Comparison of ENCODE assay signal across 24 cellular contexts in the genomic region with DNA sequence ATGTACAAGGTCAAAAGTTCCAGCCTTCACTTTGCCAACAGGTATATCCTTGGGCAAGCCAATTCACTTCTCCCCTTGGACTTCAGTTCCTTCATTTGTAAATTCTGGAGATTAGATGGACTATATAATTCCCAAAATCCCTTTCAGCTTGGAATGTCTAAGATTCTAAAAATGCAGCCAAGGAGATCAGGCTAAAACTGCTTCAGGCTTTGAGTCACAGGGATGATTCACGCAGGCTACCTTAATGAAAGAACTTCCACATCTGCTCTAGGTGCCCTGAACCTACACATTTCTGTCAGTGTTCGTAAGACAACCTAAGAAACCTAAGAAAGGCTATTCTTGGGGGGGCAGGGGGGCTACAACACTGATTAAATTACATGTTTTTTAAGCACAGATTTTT. TPM values are rescaled to one million over a fixed set of nuclear protein-coding genes. Genes with fewer than 3 reads are reported as not detected.
DNase-seq lines count a peak whose midpoint lies in the region; ATAC-seq and TF ChIP-seq lines count a peak whose summit lies in the region.
"Had no signal": no experiment of that assay in that cellular context is flagged by ENCODE, and none has a peak within 500 bp of the region (broad histone marks: within the 10 kb centered on the region; RNA-seq: fewer than 3 reads in every experiment).

No MANE protein-coding gene starts in this region.

- no peaks in the 10 kb centered on the region for H3F3A ChIP-seq in smooth muscle cell (ENCODE audit: low read depth)

- H3K79me2 ChIP-seq in smooth muscle cell (ENCODE audit: low read depth) = no peaks in the 10 kb centered on the region

- H3K36me3 ChIP-seq in SJSA1 (no peaks in the 10 kb centered on the region), esophagus muscularis mucosa (no peaks in the 10 kb centered on the region), smooth muscle cell (ENCODE audit: low read depth) (no peaks in the 10 kb centered on the region)
- H3K36me3 ChIP-seq: tibial artery had no signal

- no peak overlapping the region for H3K4me3 Mint-ChIP-seq in HFFc6
- H3K4me3 Mint-ChIP-seq in activated T-helper 17 cell treated with anti-CD3 and anti-CD28 coated beads, Interleukin-2, amount 50 U/mL, for 72 hours = no peak overlapping the region
- H3K4me3 Mint-ChIP-seq: neural crest cell had no signal

- H3K4me1 ChIP-seq in SJSA1 (replicated peaks) (peaks cover 17% of the 10 kb centered on the region), esophagus muscularis mucosa (no peaks in the 10 kb centered on the region), smooth muscle cell (ENCODE audit: low read depth) (peaks cover 9% of the 10 kb centered on the region)
- H3K4me1 ChIP-seq: tibial artery had no signal

- H3K27ac ChIP-seq in SJSA1 (peak overlapping the region; percentile 39; the same call in 1 of the 2 replicates), esophagus muscularis mucosa (replicated peaks in 1 of 4) (no peak overlapping the region), smooth muscle cell (ENCODE audit: low read depth) (peak overlapping the region; percentile 85)
- H3K27ac ChIP-seq: skin epidermis, tibial artery, VCaP had no signal

- H3K36me3 Mint-ChIP-seq in HFFc6 (ENCODE audit: low read depth) = no peaks in the 10 kb centered on the region
- no peaks in the 10 kb centered on the region for H3K36me3 Mint-ChIP-seq in activated T-helper 17 cell treated with anti-CD3 and anti-CD28 coated beads, Interleukin-2, amount 50 U/mL, for 72 hours (ENCODE audit: low read depth)

- 88% methylated on average over 2 of the region's 2 CpGs for WGBS in esophagus muscularis mucosa
- 28% methylated on average over 2 of the region's 2 CpGs for WGBS in smooth muscle cell (ENCODE audit: low lambda C conversion rate)

- H3K9me3 Mint-ChIP-seq in HFFc6 = no peaks in the 10 kb centered on the region
- no peaks in the 10 kb centered on the region for H3K9me3 Mint-ChIP-seq in activated T-helper 17 cell treated with anti-CD3 and anti-CD28 coated beads, Interleukin-2, amount 50 U/mL, for 72 hours
- H3K9me3 Mint-ChIP-seq: neural crest cell had no signal

- H3K9me3 ChIP-seq in SJSA1 (replicated peaks) = peaks cover 2% of the 10 kb centered on the region; the same call in 1 of the 2 replicates
- no peaks in the 10 kb centered on the region for H3K9me3 ChIP-seq in esophagus muscularis mucosa
- H3K9me3 ChIP-seq in smooth muscle cell (replicated peaks; ENCODE audit: low read depth) = no peaks in the 10 kb centered on the region

- peaks cover 3% of the 10 kb centered on the region; the same call in 1 of the 2 replicates for H3K27me3 Mint-ChIP-seq in HFFc6 (ENCODE audit: insufficient read depth)
- peaks cover 17% of the 10 kb centered on the region for H3K27me3 Mint-ChIP-seq in activated T-helper 17 cell treated with anti-CD3 and anti-CD28 coated beads, Interleukin-2, amount 50 U/mL, for 72 hours

- TF ChIP-seq EP300 in esophagus muscularis mucosa (IDR thresholded peaks at IDR 0.05) = no peak

- intact Hi-C loops in esophagus muscularis mucosa (cut with DNase I) = no loop called here

- H3K9ac ChIP-seq in smooth muscle cell (ENCODE audit: low read depth) = no peak overlapping the region

- H3K4me1 Mint-ChIP-seq in HFFc6 (ENCODE audit: low read depth) = no peaks in the 10 kb centered on the region
- no peaks in the 10 kb centered on the region for H3K4me1 Mint-ChIP-seq in activated T-helper 17 cell treated with anti-CD3 and anti-CD28 coated beads, Interleukin-2, amount 50 U/mL, for 72 hours

- no peak overlapping the region for H3K27ac Mint-ChIP-seq in HFFc6
- H3K27ac Mint-ChIP-seq in activated T-helper 17 cell treated with anti-CD3 and anti-CD28 coated beads, Interleukin-2, amount 50 U/mL, for 72 hours = no peak overlapping the region

- ATAC-seq in activated T-helper 17 cell treated with anti-CD3 and anti-CD28 coated beads, Interleukin-2, amount 50 U/mL, for 72 hours (replicated peaks) = no peak

- no peak overlapping the region for H3K4me3 ChIP-seq in SJSA1
- H3K4me3 ChIP-seq in esophagus muscularis mucosa = no peak overlapping the region
- no peak overlapping the region for H3K4me3 ChIP-seq in smooth muscle cell
- H3K4me3 ChIP-seq: skin epidermis, tibial artery had no signal

- H3K27me3 ChIP-seq in SJSA1 (replicated peaks) = peaks cover 13% of the 10 kb centered on the region
- peaks cover 0 to 21% (median 0%) of the 10 kb centered on the region in 4 donors for H3K27me3 ChIP-seq in esophagus muscularis mucosa
- H3K27me3 ChIP-seq in smooth muscle cell (ENCODE audit: low read depth) = peaks cover 14% of the 10 kb centered on the region
- H3K27me3 ChIP-seq: tibial artery had no signal

- H4K20me1 ChIP-seq in smooth muscle cell (ENCODE audit: low read depth) = no peaks in the 10 kb centered on the region

- no peak overlapping the region for H2AFZ ChIP-seq in smooth muscle cell (ENCODE audit: low read depth)

- TF ChIP-seq CTCF in HFFc6 (IDR thresholded peaks at IDR 0.05) (no peak), esophagus muscularis mucosa (IDR thresholded peaks at IDR 0.05) (no peak), smooth muscle cell (IDR thresholded peaks at IDR 0.05; ENCODE audit: borderline replicate concordance, insufficient read depth, poor library complexity, severe bottlenecking) (no peak)

- DNase-seq in HFFc6 (peak; percentile 7), SJSA1 (ENCODE audit: low read depth in 1 of 2, low spot score in 2 of 2) (no peak), esophagus muscularis mucosa (ENCODE audit: extremely low spot score) (peak; percentile 26), smooth muscle cell (lab: John Stamatoyannopoulos, UW; ENCODE audit: unreplicated experiment) (no peak), DMS153 (lab: John Stamatoyannopoulos, UW) (no peak)
- no peak for DNase-seq in activated CD4-positive, alpha-beta T cell treated with anti-CD3 and anti-CD28 coated beads, Interleukin-2, amount 50 U/mL, for 4 hours
- DNase-seq: activated CD4-positive, alpha-beta T cell treated with anti-CD3 and anti-CD28 coated beads, Interleukin-2, amount 50 U/mL, for 1 hour; activated CD8-positive, alpha-beta memory T cell treated with anti-CD3 and anti-CD28 coated beads, Interleukin-2, amount 50 U/mL, for 48 hours; activated effector memory CD4-positive, alpha-beta T cell treated with anti-CD3 and anti-CD28 coated beads, Interleukin-2, amount 50 U/mL, for 16 hours; central memory CD4-positive, alpha-beta T cell; DMS79 treated with DMSO at 0.1 percent for 48 hours; GOT3; KG1; NCI-H1092 treated with DMSO at 0.1 percent for 48 hours; NCI-H526; posterior cingulate gyrus; Right ventricle myocardium superior; stimulated activated CD4-positive, alpha-beta T cell treated with anti-CD3 and anti-CD28 coated beads, Interleukin-2, amount 100 ng/mL, for 48 hours; stimulated activated naive CD4-positive, alpha-beta T cell treated with Interleukin-2 at 50 U/mL for 16 hours; tibial artery had no signal

- no peak for TF ChIP-seq POLR2A in esophagus muscularis mucosa (IDR thresholded peaks at IDR 0.05; ENCODE audit: low read depth)

- peak overlapping the region; percentile 1 for H3K4me2 ChIP-seq in smooth muscle cell

RNA-seq across cellular contexts. Expression of a gene that starts 7.1 kb away (rescaled TPM):
- total RNA-seq in HFFc6 (2021; fragmentation: NEBNext Ultra II Directional; extraction: Animal tissue kit (Norgen Biotek cat#: 25700)) = not detected
- 1.6 and 2.7 TPM in 2 replicates for total RNA-seq in SJSA1 (2014; rRNA removed; shearing (Covaris generic))
- total RNA-seq in esophagus muscularis mucosa (10 to 100 TPM in 2 of 4 donors, 1 to 10 TPM in 2; 8.0 to 28.5 (median 11.3) TPM), smooth muscle cell (18.7 and 29.8 TPM in 2 replicates)
- 7.2 and 20.8 TPM in 2 replicates for polyA plus RNA-seq in smooth muscle cell
- total RNA-seq in activated T-helper 17 cell treated with anti-CD3 and anti-CD28 coated beads, Interleukin-2, amount 50 U/mL, for 72 hours = under 1 TPM in 1 of 2 donors, not detected in 1; 0.63 TPM

RNA-seq across cellular contexts. Expression of a gene that starts 55.4 kb away (rescaled TPM):
- not detected for total RNA-seq in HFFc6 (2021; fragmentation: NEBNext Ultra II Directional; extraction: Animal tissue kit (Norgen Biotek cat#: 25700))
- total RNA-seq in SJSA1 (2014; rRNA removed; shearing (Covaris generic)) = 0.21 TPM in 1 of 2 replicates, not detected in the other
- total RNA-seq in esophagus muscularis mucosa (1 to 10 TPM; 8.0 to 9.8 (median 8.9) TPM), smooth muscle cell (14.0 and 20.7 TPM in 2 replicates)
- polyA plus RNA-seq in smooth muscle cell = 7.4 and 15.7 TPM in 2 replicates
- total RNA-seq in activated T-helper 17 cell treated with anti-CD3 and anti-CD28 coated beads, Interleukin-2, amount 50 U/mL, for 72 hours = under 1 TPM in 1 of 2 donors, not detected in 1; 0.85 TPM

Comparison
In these comparisons a context has a peak if more than half of its experiments do, and no peak if none do; other contexts are left out.
1. DNase-seq: peak in HFFc6 (single experiment) and esophagus muscularis mucosa (single experiment); none in SJSA1 (0 of 2), smooth muscle cell (single experiment), activated CD4-positive, alpha-beta T cell treated with anti-CD3 and anti-CD28 coated beads, Interleukin-2, amount 50 U/mL, for 4 hours (0 of 2) and DMS153 (single experiment).
2. H3K27ac ChIP-seq: peak in SJSA1 (single experiment) and smooth muscle cell (single experiment); none in esophagus muscularis mucosa (0 of 4).